In genomic region chr1:179953974-179954493, GRCh38 we compare ENCODE assay signal across 8 cellular contexts. TPM values are rescaled to one million over a fixed set of nuclear protein-coding genes. Genes with fewer than 3 reads are reported as not detected.
DNase-seq lines count a peak whose midpoint lies in the region; ATAC-seq and TF ChIP-seq lines count a peak whose summit lies in the region.

No MANE protein-coding gene starts in this region.

- DNase-seq in AG04450 (ENCODE audit: low read depth, low spot score) (peak; percentile 20), HUDEP-2 (lab: John Stamatoyannopoulos, UW; ENCODE audit: unreplicated experiment in 76 of 76) (peak in 56 of 76 experiments; percentile 10 to 80 (median 48)), SIG-M5 treated with dmso at 0.1 percent for 504 hours (lab: John Stamatoyannopoulos, UW; ENCODE audit: unreplicated experiment) (peak; percentile 91)
- DNase-seq in stimulated activated CD4-positive, alpha-beta T cell treated with anti-CD3 and anti-CD28 coated beads, Interleukin-15, amount 100 ng/mL, for 48 hours (ENCODE audit: low read depth in 2 of 2): peak; percentile 31 to 40

- H3K27me3 ChIP-seq in AG04450 (ENCODE audit: control insufficient read depth, insufficient read depth, low read length) (no peaks in the 10 kb centered on the region), iPS-18a (ENCODE audit: control insufficient read depth, insufficient read depth, low read length) (no peaks in the 10 kb centered on the region)

- H3K27ac ChIP-seq in AG04450 (ENCODE audit: low read depth, low read length): peak overlapping the region; percentile 74
- H3K27ac ChIP-seq in adipose tissue (ENCODE audit: low read depth, low read length): peak overlapping the region; percentile 49
- no peak overlapping the region for H3K27ac ChIP-seq in iPS-18a (ENCODE audit: low read length)

- 0 out of 2 replicates have a peak, but pooled peaks have one; percentile 31 for TF ChIP-seq CTCF in AG04450 (IDR thresholded peaks at IDR 0.05; ENCODE audit: low read depth, low read length)

- peaks cover 11% of the 10 kb centered on the region for H3K4me1 ChIP-seq in iPS-18a (ENCODE audit: control insufficient read depth, low read depth, low read length)

- ATAC-seq in GM19025 (IDR thresholded peaks at IDR 0.05; ENCODE audit: low read depth, unreplicated experiment) (peak; percentile 3), HG02970 (IDR thresholded peaks at IDR 0.05; ENCODE audit: low FRiP score, unreplicated experiment) (no peak)

- H3K36me3 ChIP-seq in iPS-18a (ENCODE audit: control insufficient read depth, low read depth, low read length): no peaks in the 10 kb centered on the region

- CTCF ChIA-PET in AG04450 (lab: Charles Lee): no interaction called here

- WGBS in adipose tissue, 3 donors: 0 to 2% (median 1%) methylated on average over 19 of the region's 19 CpGs

- H3K9ac ChIP-seq in iPS-18a (ENCODE audit: low read length): peak overlapping the region; percentile 88

- H3K4me3 ChIP-seq in AG04450 (ENCODE audit: low read depth, low read length) (peak overlapping the region; percentile 93), iPS-18a (ENCODE audit: low read length) (peak overlapping the region; percentile 79)

- POLR2A ChIA-PET in AG04450 (lab: Yijun Ruan, JAX): interaction anchor here (0.6 to 1.0 kb wide), 4 partner anchors 41 to 1069 kb away, joined by 3 to 6 read pairs (median 6); partner anchors contain the start of genes QSOX1 and TOR1AIP1

- H3K9me3 ChIP-seq in AG04450 (ENCODE audit: control insufficient read depth, insufficient read depth, low read length) (no peaks in the 10 kb centered on the region; the same call in 1 of the 2 replicates), iPS-18a (ENCODE audit: control insufficient read depth, low read depth, low read length) (no peaks in the 10 kb centered on the region)

RNA-seq across cellular contexts. Expression of gene CEP350, which starts 0.6 kb away (rescaled TPM):
- polyA plus RNA-seq in AG04450 (2011; rRNA removed) (12.9 and 18.2 TPM in 2 replicates), adipose tissue (1 to 10 TPM; 5.5 to 9.8 (median 5.8) TPM)
- 34.7 and 37.4 TPM in 2 replicates for polyA minus RNA-seq in AG04450 (2011; rRNA and poly(A)+ RNA removed)

Comparison
In these comparisons a context has a peak if more than half of its experiments do, and no peak if none do; other contexts are left out.
1. DNase-seq: peak in every context shown above with its lines; median percentile 91 in SIG-M5 treated with dmso at 0.1 percent for 504 hours; 48 in HUDEP-2; 36 in stimulated activated CD4-positive, alpha-beta T cell treated with anti-CD3 and anti-CD28 coated beads, Interleukin-15, amount 100 ng/mL, for 48 hours; 20 in AG04450.